ENCODE assay signal across 10 cellular contexts in the genomic region with DNA sequence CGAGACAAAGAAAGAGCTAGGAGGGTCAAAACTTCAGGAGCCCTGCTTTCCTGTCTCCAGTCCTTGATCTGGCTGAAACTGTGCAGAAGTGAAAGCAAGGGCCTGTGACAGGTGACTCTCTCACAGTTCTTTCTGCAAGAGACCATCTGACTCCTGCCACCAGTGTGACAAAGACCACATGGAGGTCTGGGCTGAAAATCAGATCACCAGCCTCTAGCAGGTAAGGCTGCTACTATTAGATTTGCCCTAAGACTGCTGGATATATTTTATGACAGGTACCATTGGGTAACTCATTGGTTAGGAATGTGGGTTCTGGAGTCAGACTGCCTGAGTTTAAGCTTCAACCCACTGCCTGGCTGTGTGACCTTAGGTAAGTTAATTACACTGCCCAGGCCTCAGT.
DNase-seq lines count a peak whose midpoint lies in the region; ATAC-seq, FAIRE-seq and TF ChIP-seq lines count a peak whose summit lies in the region.
"Had no signal": no experiment of that assay in that cellular context is flagged by ENCODE, and none has a peak within 500 bp of the region (broad histone marks: within the 10 kb centered on the region; RNA-seq: fewer than 3 reads in every experiment).

No MANE protein-coding gene starts in this region.

- H3K4me1 ChIP-seq in esophagus muscularis mucosa (peaks cover 8 to 23% (median 10%) of the 10 kb centered on the region in 4 donors), sigmoid colon (peaks cover 0 to 24% (median 19%) of the 10 kb centered on the region in 4 donors)

- no peak for FAIRE-seq in bronchial epithelial cell (lab: Jason Lieb, UNC)

- TF ChIP-seq CTCF in GM12865 (IDR thresholded peaks at IDR 0.05; ENCODE audit: insufficient read depth, low read depth, low read length, missing control alignments): no peak
- no peak for TF ChIP-seq CTCF in bronchial epithelial cell (IDR thresholded peaks at IDR 0.05; ENCODE audit: insufficient read depth, low read length, severe bottlenecking)
- no peak for TF ChIP-seq CTCF in esophagus muscularis mucosa (IDR thresholded peaks at IDR 0.05)
- TF ChIP-seq CTCF in sigmoid colon (IDR thresholded peaks at IDR 0.05): no peak

- intact Hi-C loops in esophagus muscularis mucosa (cut with DNase I): no loop called here
- intact Hi-C loops in sigmoid colon (cut with DNase I): no loop called here

- no peaks in the 10 kb centered on the region for H3K9me3 ChIP-seq in esophagus muscularis mucosa
- no peaks in the 10 kb centered on the region for H3K9me3 ChIP-seq in sigmoid colon

- TF ChIP-seq EP300 in esophagus muscularis mucosa (IDR thresholded peaks at IDR 0.05): no peak
- no peak for TF ChIP-seq EP300 in sigmoid colon (IDR thresholded peaks at IDR 0.05)

- H3K27ac ChIP-seq in esophagus muscularis mucosa (replicated peaks in 1 of 4) (no peak overlapping the region), sigmoid colon (no peak overlapping the region)

- TF ChIP-seq POLR2A in esophagus muscularis mucosa (IDR thresholded peaks at IDR 0.05; ENCODE audit: low read depth): no peak
- TF ChIP-seq POLR2A in sigmoid colon (IDR thresholded peaks at IDR 0.05): no peak

- 70% methylated on average over 1 of the region's 1 CpG for WGBS in esophagus muscularis mucosa
- WGBS in sigmoid colon, 2 donors: 70 to 85% methylated on average over 1 of the region's 1 CpG

- no peak overlapping the region; the same call in 1 of the 2 replicates for H3K4me3 ChIP-seq in GM12865 (ENCODE audit: low read depth, low read length)
- no peak overlapping the region for H3K4me3 ChIP-seq in bronchial epithelial cell (ENCODE audit: low read depth, low read length)
- H3K4me3 ChIP-seq in esophagus muscularis mucosa: no peak overlapping the region
- no peak overlapping the region for H3K4me3 ChIP-seq in sigmoid colon

- H3K27me3 ChIP-seq in bronchial epithelial cell (ENCODE audit: control insufficient read depth, insufficient read depth, low read length) (no peaks in the 10 kb centered on the region), esophagus muscularis mucosa (no peaks in the 10 kb centered on the region), sigmoid colon (no peaks in the 10 kb centered on the region)

- H3K36me3 ChIP-seq in bronchial epithelial cell (ENCODE audit: control insufficient read depth, insufficient read depth, low read length) (no peaks in the 10 kb centered on the region), esophagus muscularis mucosa (no peaks in the 10 kb centered on the region), sigmoid colon (no peaks in the 10 kb centered on the region)

- DNase-seq in GM12865 (ENCODE audit: low read depth): peak; percentile 71
- peak; percentile 84 for DNase-seq in bronchial epithelial cell (ENCODE audit: low read depth)
- no peak for DNase-seq in esophagus muscularis mucosa (ENCODE audit: extremely low spot score)
- DNase-seq in sigmoid colon: no peak
- DNase-seq in AG08396 (ENCODE audit: low spot score): no peak
- DNase-seq in DMS79 treated with DMSO at 0.1 percent for 48 hours (lab: John Stamatoyannopoulos, UW): no peak
- DNase-seq: activated CD4-positive, alpha-beta memory T cell treated with anti-CD3 and anti-CD28 coated beads for 36 hours; NCI-H1092 treated with DMSO at 0.1 percent for 48 hours had no signal

- ATAC-seq in GM21515 (IDR thresholded peaks at IDR 0.05; ENCODE audit: unreplicated experiment) (peak; percentile 85), HG03439 (IDR thresholded peaks at IDR 0.05; ENCODE audit: unreplicated experiment) (peak; percentile 59)

Comparison
In these comparisons a context has a peak if more than half of its experiments do, and no peak if none do; other contexts are left out.
1. DNase-seq: peak in GM12865 (single experiment) and bronchial epithelial cell (single experiment); none in esophagus muscularis mucosa (single experiment), sigmoid colon (single experiment), AG08396 (single experiment) and DMS79 treated with DMSO at 0.1 percent for 48 hours (single experiment).